In genomic region chr15:78092111-78093041, GRCh38 we compare ENCODE assay signal across 18 cellular contexts. TPM values are rescaled to one million over a fixed set of nuclear protein-coding genes. Genes with fewer than 3 reads are reported as not detected.
DNase-seq lines count a peak whose midpoint lies in the region; ATAC-seq and TF ChIP-seq lines count a peak whose summit lies in the region.
"Had no signal": no experiment of that assay in that cellular context is flagged by ENCODE, and none has a peak within 500 bp of the region (broad histone marks: within the 10 kb centered on the region; RNA-seq: fewer than 3 reads in every experiment).

Gene SH2D7 (plus strand): TSS chr15:78092561. CDS start chr15:78092585, 24 bp downstream.

- ATAC-seq in body of pancreas (peak; percentile 12), mucosa of descending colon (peak; percentile 23), upper lobe of right lung (no peak)
- ATAC-seq: K562; stimulated activated naive CD8-positive, alpha-beta T cell treated with anti-CD3 and anti-CD28 coated beads, Interleukin-15, Interleukin-2, amounts not matched to agents 100 U/mL and 50 U/mL, for 24 hours had no signal

- H3K27me3 ChIP-seq in body of pancreas (no peaks in the 10 kb centered on the region), upper lobe of right lung (no peaks in the 10 kb centered on the region)
- H3K27me3 ChIP-seq: hepatocyte had no signal

- H3K4me3 ChIP-seq in body of pancreas (no peak within 1 kb of the TSS), mucosa of descending colon (no peak within 1 kb of the TSS), upper lobe of right lung (no peak within 1 kb of the TSS)
- H3K4me3 ChIP-seq: hepatocyte, K562 had no signal

- no peaks in the 10 kb centered on the region for H3K36me3 ChIP-seq in body of pancreas (replicated peaks in 1 of 2; ENCODE audit: insufficient read depth in 1 of 2, low read depth in 2 of 2)
- no peaks in the 10 kb centered on the region for H3K36me3 ChIP-seq in mucosa of descending colon (ENCODE audit: low read depth)
- H3K36me3 ChIP-seq in upper lobe of right lung, result no peaks in the 10 kb centered on the region

- H3K4me1 ChIP-seq in body of pancreas (peaks cover 19% of the 10 kb centered on the region), mucosa of descending colon (ENCODE audit: low read depth) (peaks cover 21% of the 10 kb centered on the region), upper lobe of right lung (peaks cover 19% of the 10 kb centered on the region)

- peak within 1 kb of the TSS; percentile 9 for H3K27ac Mint-ChIP-seq in activated naive CD4-positive, alpha-beta T cell treated with anti-CD3 and anti-CD28 coated beads, Interleukin-2, amount 50 U/mL, for 24 hours
- H3K27ac Mint-ChIP-seq in activated naive CD4-positive, alpha-beta T cell treated with anti-CD3 and anti-CD28 coated beads for 36 hours, result no peak within 1 kb of the TSS
- H3K27ac Mint-ChIP-seq: activated T-cell treated with anti-CD3 and anti-CD28 coated beads, Interleukin-2, amount 50 U/mL, for 72 hours had no signal

- intact Hi-C loops in activated naive CD4-positive, alpha-beta T cell treated with anti-CD3 and anti-CD28 coated beads for 36 hours (cut with micrococcal nuclease), result no loop called here
- intact Hi-C loops in body of pancreas (cut with DNase I), result no loop called here
- intact Hi-C loops in mucosa of descending colon (cut with DNase I, micrococcal nuclease), result no loop called here
- intact Hi-C loops in upper lobe of right lung (cut with DNase I), result no loop called here

- no peaks in the 10 kb centered on the region for H3K9me3 ChIP-seq in body of pancreas
- H3K9me3 ChIP-seq in mucosa of descending colon, result no peaks in the 10 kb centered on the region
- H3K9me3 ChIP-seq in upper lobe of right lung, result no peaks in the 10 kb centered on the region

- no peak within 1 kb of the TSS for H3K27ac ChIP-seq in body of pancreas
- H3K27ac ChIP-seq in upper lobe of right lung, result peak within 1 kb of the TSS; percentile 58
- H3K27ac ChIP-seq: hepatocyte had no signal

- no peak within 1 kb of the TSS for H3K4me3 Mint-ChIP-seq in activated naive CD4-positive, alpha-beta T cell treated with anti-CD3 and anti-CD28 coated beads, Interleukin-2, amount 50 U/mL, for 24 hours
- no peak within 1 kb of the TSS for H3K4me3 Mint-ChIP-seq in activated naive CD4-positive, alpha-beta T cell treated with anti-CD3 and anti-CD28 coated beads for 36 hours
- H3K4me3 Mint-ChIP-seq: activated T-cell treated with anti-CD3 and anti-CD28 coated beads, Interleukin-2, amount 50 U/mL, for 72 hours; natural killer cell treated with Interleukin-12 subunit alpha and Interleukin-12 subunit beta and Interleukin-15 and Interleukin-18, amount 100 ng/mL, for 72 hours had no signal

- H3K4me1 Mint-ChIP-seq in activated naive CD4-positive, alpha-beta T cell treated with anti-CD3 and anti-CD28 coated beads, Interleukin-2, amount 50 U/mL, for 24 hours, result no peaks in the 10 kb centered on the region
- H3K4me1 Mint-ChIP-seq in activated naive CD4-positive, alpha-beta T cell treated with anti-CD3 and anti-CD28 coated beads for 36 hours (ENCODE audit: low read depth), result peaks cover 4% of the 10 kb centered on the region

- H3K36me3 Mint-ChIP-seq in activated naive CD4-positive, alpha-beta T cell treated with anti-CD3 and anti-CD28 coated beads, Interleukin-2, amount 50 U/mL, for 24 hours, result no peaks in the 10 kb centered on the region
- no peaks in the 10 kb centered on the region for H3K36me3 Mint-ChIP-seq in activated naive CD4-positive, alpha-beta T cell treated with anti-CD3 and anti-CD28 coated beads for 36 hours (ENCODE audit: low read depth)
- H3K36me3 Mint-ChIP-seq: natural killer cell treated with Interleukin-12 subunit alpha and Interleukin-12 subunit beta and Interleukin-15 and Interleukin-18, amount 100 ng/mL, for 72 hours had no signal

- TF ChIP-seq CTCF in body of pancreas (IDR thresholded peaks at IDR 0.05) (no peak), mucosa of descending colon (IDR thresholded peaks at IDR 0.05) (no peak), upper lobe of right lung (IDR thresholded peaks at IDR 0.05) (no peak)

- CTCF ChIA-PET in activated naive CD4-positive, alpha-beta T cell treated with anti-CD3 and anti-CD28 coated beads for 36 hours (lab: Charles Lee), result interaction anchor here (1.0 kb wide), 1 partner anchor 16 kb away, joined by 3 read pairs; no protein-coding TSS in a partner anchor

- no peak for TF ChIP-seq POLR2A in body of pancreas (IDR thresholded peaks at IDR 0.05)

- WGBS in body of pancreas, 2 donors, result 67 to 72% methylated on average over 4 to 12 of the region's 12 CpGs

- H3K9me3 Mint-ChIP-seq in activated naive CD4-positive, alpha-beta T cell treated with anti-CD3 and anti-CD28 coated beads, Interleukin-2, amount 50 U/mL, for 24 hours, result no peaks in the 10 kb centered on the region
- no peaks in the 10 kb centered on the region for H3K9me3 Mint-ChIP-seq in activated naive CD4-positive, alpha-beta T cell treated with anti-CD3 and anti-CD28 coated beads for 36 hours
- H3K9me3 Mint-ChIP-seq: activated T-cell treated with anti-CD3 and anti-CD28 coated beads, Interleukin-2, amount 50 U/mL, for 72 hours; natural killer cell treated with Interleukin-12 subunit alpha and Interleukin-12 subunit beta and Interleukin-15 and Interleukin-18, amount 100 ng/mL, for 72 hours had no signal

- no peaks in the 10 kb centered on the region for H3K27me3 Mint-ChIP-seq in activated naive CD4-positive, alpha-beta T cell treated with anti-CD3 and anti-CD28 coated beads, Interleukin-2, amount 50 U/mL, for 24 hours
- H3K27me3 Mint-ChIP-seq in activated naive CD4-positive, alpha-beta T cell treated with anti-CD3 and anti-CD28 coated beads for 36 hours (ENCODE audit: low read depth), result no peaks in the 10 kb centered on the region

- DNase-seq in activated naive CD4-positive, alpha-beta T cell treated with anti-CD3 and anti-CD28 coated beads for 36 hours, result no peak
- DNase-seq in body of pancreas (peak in 1 of 4 donors; percentile 9), mucosa of descending colon (no peak), upper lobe of right lung (no peak), DMS 273 treated with DMSO at 0.1 percent for 48 hours (lab: John Stamatoyannopoulos, UW) (no peak), HPDE6-E6E7 (ENCODE audit: extremely low spot score) (no peak), Ammon's horn (ENCODE audit: low spot score) (no peak)
- DNase-seq: activated CD4-positive, CD25-positive, alpha-beta regulatory T cell treated with anti-CD3 and anti-CD28 coated beads, Interleukin-2, amount 50 U/mL, for 72 hours; activated T-cell treated with anti-CD3 and anti-CD28 coated beads, Interleukin-2, amount 50 U/mL, for 72 hours; cortex of kidney; DMS153; NCI-H1417; small intestine; stimulated activated naive CD8-positive, alpha-beta T cell treated with anti-CD3 and anti-CD28 coated beads, Interleukin-15, Interleukin-2, amounts not matched to agents 100 U/mL and 50 U/mL, for 24 hours had no signal

RNA-seq across cellular contexts. Expression of gene SH2D7, which starts in this region (rescaled TPM):
- total RNA-seq in activated naive CD4-positive, alpha-beta T cell treated with anti-CD3 and anti-CD28 coated beads for 36 hours, result not detected
- not detected for total RNA-seq in body of pancreas
- total RNA-seq in mucosa of descending colon, result 1 to 10 TPM; 1.9 to 2.8 (median 2.2) TPM
- not detected for total RNA-seq in upper lobe of right lung
- total RNA-seq: activated T-cell treated with anti-CD3 and anti-CD28 coated beads, Interleukin-2, amount 50 U/mL, for 72 hours; hepatocyte; K562; natural killer cell treated with Interleukin-12 subunit alpha and Interleukin-12 subunit beta and Interleukin-15 and Interleukin-18, amount 100 ng/mL, for 72 hours had no signal

Comparison
In these comparisons a context has a peak if more than half of its experiments do, and no peak if none do; other contexts are left out.
1. Peak in ATAC-seq in body of pancreas; RNA of the gene not detected or under 1 TPM.